16 cellular contexts compared by ENCODE assay signal in the genomic region with DNA sequence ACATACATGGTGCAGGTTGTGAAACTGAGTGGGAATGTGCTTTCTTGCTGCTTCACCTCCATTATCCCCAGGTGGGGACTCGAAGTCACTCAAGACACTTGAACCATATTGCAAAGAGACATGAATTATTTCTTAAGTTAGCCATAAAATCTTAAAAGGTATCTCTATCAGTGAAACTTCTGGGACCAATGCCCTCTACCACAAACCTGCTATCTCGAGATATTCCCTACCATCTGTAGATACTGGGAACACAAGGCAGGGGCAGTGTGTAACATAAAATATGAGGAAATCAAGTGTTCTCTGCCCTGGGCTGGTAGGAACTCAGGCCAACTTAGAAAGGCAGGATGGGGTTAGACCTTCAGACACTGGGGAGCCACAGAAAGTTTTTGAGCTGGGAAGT. TPM values are rescaled to one million over a fixed set of nuclear protein-coding genes. Genes with fewer than 3 reads are reported as not detected.
A peak's percentile ranks its signal among the peaks of the same experiment; 100 is the strongest.
DNase-seq lines count a peak whose midpoint lies in the region; ATAC-seq, FAIRE-seq and TF ChIP-seq lines count a peak whose summit lies in the region.
"Had no signal": no experiment of that assay in that cellular context is flagged by ENCODE, and none has a peak within 500 bp of the region (broad histone marks: within the 10 kb centered on the region; RNA-seq: fewer than 3 reads in every experiment).

No MANE protein-coding gene starts in this region.

- no peak overlapping the region for H3K27ac ChIP-seq in CD4-positive, alpha-beta memory T cell (ENCODE audit: low read depth, low read length)
- H3K27ac ChIP-seq in GM23338 (ENCODE audit: low read depth) (no peak overlapping the region), dorsolateral prefrontal cortex (no peak overlapping the region)

- no peaks in the 10 kb centered on the region for H3K36me3 ChIP-seq in CD4-positive, alpha-beta memory T cell (ENCODE audit: insufficient read depth, low read length)
- 0 out of 2 replicates have a peak, but pooled peaks cover 6% of the 10 kb centered on the region for H3K36me3 ChIP-seq in GM23338 (ENCODE audit: insufficient read depth)
- H3K36me3 ChIP-seq: spleen, upper lobe of left lung had no signal

- H3K9me2 ChIP-seq in GM23338 (ENCODE audit: insufficient read depth): no peaks in the 10 kb centered on the region

- TF ChIP-seq CTCF in GM23338 (conservative IDR thresholded peaks at IDR 0.05; ENCODE audit: low read depth in 2 of 2) (no peak), dorsolateral prefrontal cortex (IDR thresholded peaks at IDR 0.05 in 54 of 56, conservative IDR thresholded peaks at IDR 0.05 in 2 of 56; ENCODE audit: low read depth in 1 of 56, partially characterized antibody in 56 of 56) (no peak)

- no peaks in the 10 kb centered on the region for H3K79me2 ChIP-seq in GM23338 (replicated peaks; ENCODE audit: insufficient read depth)

- peaks cover 28 to 51% (median 39%) of the 10 kb centered on the region in 4 donors for H3K4me1 Mint-ChIP-seq in CD4-positive, alpha-beta memory T cell
- H3K4me1 Mint-ChIP-seq in GM23338: peaks cover 31% of the 10 kb centered on the region
- H3K4me1 Mint-ChIP-seq in activated naive CD8-positive, alpha-beta T cell treated with anti-CD3 and anti-CD28 coated beads for 36 hours: peaks cover 32% of the 10 kb centered on the region
- H3K4me1 Mint-ChIP-seq in naive thymus-derived CD8-positive, alpha-beta T cell: peaks cover 8 to 40% (median 34%) of the 10 kb centered on the region in 4 donors

- H2AFZ ChIP-seq in GM23338: peak overlapping the region; percentile 98

- POLR2A ChIA-PET in CD4-positive, alpha-beta memory T cell (lab: Charles Lee; ENCODE audit: partially characterized antibody): interaction anchor here (1.4 to 4.3 kb wide), 3 partner anchors 14 to 488 kb away, joined by 4 to 29 read pairs (median 9); a partner anchor contains a TSS
- POLR2A ChIA-PET in naive thymus-derived CD8-positive, alpha-beta T cell (lab: Charles Lee): no interaction called here

- TF ChIP-seq POLR2A in GM12891 (IDR thresholded peaks at IDR 0.05; ENCODE audit: low read depth, low read length): no peak

- H3K36me3 Mint-ChIP-seq in CD4-positive, alpha-beta memory T cell: peaks cover 0 to 14% of the 10 kb centered on the region in 2 donors
- peaks cover 3% of the 10 kb centered on the region; the same call in 2 of the 3 replicates for H3K36me3 Mint-ChIP-seq in GM23338 (ENCODE audit: low read depth)
- peaks cover 9% of the 10 kb centered on the region for H3K36me3 Mint-ChIP-seq in activated naive CD8-positive, alpha-beta T cell treated with anti-CD3 and anti-CD28 coated beads for 36 hours
- no peaks in the 10 kb centered on the region for H3K36me3 Mint-ChIP-seq in naive thymus-derived CD8-positive, alpha-beta T cell

- H3K9me3 ChIP-seq in CD4-positive, alpha-beta memory T cell (ENCODE audit: control insufficient read depth in 1 of 2, low read length in 2 of 2): no peaks in the 10 kb centered on the region
- H3K9me3 ChIP-seq: spleen, upper lobe of left lung had no signal

- peak overlapping the region; percentile 87 to 99 (median 94) for H3K4me3 Mint-ChIP-seq in CD4-positive, alpha-beta memory T cell
- H3K4me3 Mint-ChIP-seq in GM23338: peak overlapping the region; percentile 75
- peak overlapping the region; percentile 77 for H3K4me3 Mint-ChIP-seq in activated naive CD8-positive, alpha-beta T cell treated with anti-CD3 and anti-CD28 coated beads for 36 hours
- H3K4me3 Mint-ChIP-seq in naive thymus-derived CD8-positive, alpha-beta T cell: peak overlapping the region; percentile 82 to 93 (median 88)

- H3K27ac Mint-ChIP-seq in CD4-positive, alpha-beta memory T cell: peak overlapping the region in 5 of 7 donors; percentile 38 to 98 (median 89)
- H3K27ac Mint-ChIP-seq in GM23338: no peak overlapping the region
- H3K27ac Mint-ChIP-seq in activated naive CD8-positive, alpha-beta T cell treated with anti-CD3 and anti-CD28 coated beads for 36 hours: peak overlapping the region; percentile 61
- peak overlapping the region in 7 of 10 donors; percentile 7 to 84 (median 64) for H3K27ac Mint-ChIP-seq in naive thymus-derived CD8-positive, alpha-beta T cell

- no peak for ATAC-seq in GM23338
- no peak for ATAC-seq in naive thymus-derived CD8-positive, alpha-beta T cell
- ATAC-seq: left lobe of liver, Panc1 had no signal

- no peaks in the 10 kb centered on the region for H3K9me3 Mint-ChIP-seq in CD4-positive, alpha-beta memory T cell
- no peaks in the 10 kb centered on the region for H3K9me3 Mint-ChIP-seq in GM23338
- H3K9me3 Mint-ChIP-seq in activated naive CD8-positive, alpha-beta T cell treated with anti-CD3 and anti-CD28 coated beads for 36 hours: no peaks in the 10 kb centered on the region
- no peaks in the 10 kb centered on the region for H3K9me3 Mint-ChIP-seq in naive thymus-derived CD8-positive, alpha-beta T cell

- no peak overlapping the region for H3K4me3 ChIP-seq in CD4-positive, alpha-beta memory T cell (ENCODE audit: low read length in 2 of 2)
- H3K4me3 ChIP-seq in GM23338 (peak overlapping the region; percentile 90; the same call in 1 of the 2 replicates), dorsolateral prefrontal cortex (no peak overlapping the region)

- FAIRE-seq in GM12891 (lab: Jason Lieb, UNC): no peak

- H3K4me1 ChIP-seq in CD4-positive, alpha-beta memory T cell (ENCODE audit: insufficient read depth, low read length): peaks cover 51% of the 10 kb centered on the region
- H3K4me1 ChIP-seq in GM23338 (ENCODE audit: insufficient read depth): peaks cover 22% of the 10 kb centered on the region

- no peaks in the 10 kb centered on the region for H4K20me1 ChIP-seq in GM23338 (replicated peaks; ENCODE audit: insufficient read depth)

- H3K27me3 ChIP-seq in CD4-positive, alpha-beta memory T cell (ENCODE audit: insufficient read depth, low read length): no peaks in the 10 kb centered on the region
- H3K27me3 ChIP-seq in GM23338 (ENCODE audit: insufficient read depth) (peaks cover 8% of the 10 kb centered on the region), dorsolateral prefrontal cortex (no peaks in the 10 kb centered on the region)
- H3K27me3 ChIP-seq: spleen, upper lobe of left lung had no signal

- CTCF ChIA-PET in CD4-positive, alpha-beta memory T cell (lab: Charles Lee; ENCODE audit: partially characterized antibody): interaction anchor here (0.6 to 4.5 kb wide), 11 partner anchors 9 to 433 kb away, joined by 3 to 70 read pairs (median 3); no protein-coding TSS in a partner anchor

- DNase-seq in CD4-positive, alpha-beta memory T cell: no peak
- DNase-seq in GM23338 (ENCODE audit: low spot score) (no peak), hypothalamus (lab: John Stamatoyannopoulos, UW) (no peak), GM12891 (ENCODE audit: insufficient read length, low spot score) (no peak), dorsolateral prefrontal cortex (no peak), glomerular visceral epithelial cell (ENCODE audit: extremely low spot score) (no peak)
- no peak for DNase-seq in activated naive CD8-positive, alpha-beta T cell treated with anti-CD3 and anti-CD28 coated beads for 36 hours
- no peak for DNase-seq in naive thymus-derived CD8-positive, alpha-beta T cell
- DNase-seq: aorta, MM.1S, NCI-H446, nucleus accumbens, spleen, upper lobe of left lung had no signal

- H3K4me2 ChIP-seq in GM23338: peak overlapping the region; percentile 93

- intact Hi-C loops in CD4-positive, alpha-beta memory T cell (cut with micrococcal nuclease): loop anchor here (5.0 kb wide), 2 partner anchors 35 to 165 kb away; no protein-coding TSS in a partner anchor
- intact Hi-C loops in dorsolateral prefrontal cortex (cut with DNase I): loop anchor here (10.0 kb wide), 2 partner anchors 437 to 483 kb away; no protein-coding TSS in a partner anchor

- no peaks in the 10 kb centered on the region; the same call in 1 of the 2 replicates for H3F3A ChIP-seq in GM23338 (replicated peaks; ENCODE audit: low read depth)

- H3K27me3 Mint-ChIP-seq in CD4-positive, alpha-beta memory T cell: peaks cover 0 to 2% of the 10 kb centered on the region in 2 donors
- H3K27me3 Mint-ChIP-seq in GM23338 (ENCODE audit: insufficient read depth, low read depth, poor library complexity): peaks cover 14% of the 10 kb centered on the region
- H3K27me3 Mint-ChIP-seq in activated naive CD8-positive, alpha-beta T cell treated with anti-CD3 and anti-CD28 coated beads for 36 hours: peaks cover 15% of the 10 kb centered on the region
- peaks cover 0 to 9% (median 0%) of the 10 kb centered on the region in 5 donors for H3K27me3 Mint-ChIP-seq in naive thymus-derived CD8-positive, alpha-beta T cell

TF ChIP-seq in GM23338, 12 proteins besides CTCF, POLR2A, EP300 and RAD21:
- TF ChIP-seq CREB1 (CRISPR knock-in tag; IDR thresholded peaks at IDR 0.05; ENCODE audit: low read depth) (no peak), STAT1 (IDR thresholded peaks at IDR 0.05; ENCODE audit: unreplicated experiment) (no peak)

TF ChIP-seq in GM12891, 5 proteins besides CTCF, POLR2A, EP300 and RAD21:
- TF ChIP-seq POU2F2 (IDR thresholded peaks at IDR 0.05; ENCODE audit: low read depth, low read length): no peak
- TF ChIP-seq TAF1 (IDR thresholded peaks at IDR 0.05; ENCODE audit: low read depth, low read length): no peak
- no peak for TF ChIP-seq POLR2AphosphoS5 (IDR thresholded peaks at IDR 0.05; ENCODE audit: low read depth, low read length)
- TF ChIP-seq PAX5 (IDR thresholded peaks at IDR 0.05; ENCODE audit: insufficient read depth, low read length, severe bottlenecking): no peak
- no peak for TF ChIP-seq SPI1 (IDR thresholded peaks at IDR 0.05; ENCODE audit: low read depth, low read length)

RNA-seq across cellular contexts. Expression of a gene that starts 1.3 kb away (rescaled TPM):
- total RNA-seq in CD4-positive, alpha-beta memory T cell: 10 to 100 TPM; 25.2 to 30.9 TPM
- polyA plus RNA-seq in CD4-positive, alpha-beta memory T cell: 10 to 100 TPM; 58.2 to 61.3 TPM
- 9.2 and 10.3 TPM in 2 replicates for total RNA-seq in GM23338 (2014; rRNA removed; shearing (Covaris generic))
- polyA plus RNA-seq in GM23338 (2016; fragmentation: Nextera tagmentation; extraction: Ambion mirVana): 11.6 and 12.5 TPM in 2 replicates
- total RNA-seq in activated naive CD8-positive, alpha-beta T cell treated with anti-CD3 and anti-CD28 coated beads for 36 hours: 1 to 10 TPM; 8.1 to 8.2 TPM
- total RNA-seq in naive thymus-derived CD8-positive, alpha-beta T cell: 1 to 10 TPM; 4.8 to 9.7 TPM
- polyA plus RNA-seq in naive thymus-derived CD8-positive, alpha-beta T cell: 10 to 100 TPM in 1 of 3 donors, 1 to 10 TPM in 2; 1.7 to 16.0 (median 2.5) TPM
- polyA plus RNA-seq in GM12891 (2012; ENCODE audit: low read depth, missing spikeins): 88.3 TPM
- total RNA-seq in dorsolateral prefrontal cortex: 1 to 10 TPM; 1.2 to 9.8 (median 5.0) TPM
